ENCODE assay signal across 10 cellular contexts in the genomic region with DNA sequence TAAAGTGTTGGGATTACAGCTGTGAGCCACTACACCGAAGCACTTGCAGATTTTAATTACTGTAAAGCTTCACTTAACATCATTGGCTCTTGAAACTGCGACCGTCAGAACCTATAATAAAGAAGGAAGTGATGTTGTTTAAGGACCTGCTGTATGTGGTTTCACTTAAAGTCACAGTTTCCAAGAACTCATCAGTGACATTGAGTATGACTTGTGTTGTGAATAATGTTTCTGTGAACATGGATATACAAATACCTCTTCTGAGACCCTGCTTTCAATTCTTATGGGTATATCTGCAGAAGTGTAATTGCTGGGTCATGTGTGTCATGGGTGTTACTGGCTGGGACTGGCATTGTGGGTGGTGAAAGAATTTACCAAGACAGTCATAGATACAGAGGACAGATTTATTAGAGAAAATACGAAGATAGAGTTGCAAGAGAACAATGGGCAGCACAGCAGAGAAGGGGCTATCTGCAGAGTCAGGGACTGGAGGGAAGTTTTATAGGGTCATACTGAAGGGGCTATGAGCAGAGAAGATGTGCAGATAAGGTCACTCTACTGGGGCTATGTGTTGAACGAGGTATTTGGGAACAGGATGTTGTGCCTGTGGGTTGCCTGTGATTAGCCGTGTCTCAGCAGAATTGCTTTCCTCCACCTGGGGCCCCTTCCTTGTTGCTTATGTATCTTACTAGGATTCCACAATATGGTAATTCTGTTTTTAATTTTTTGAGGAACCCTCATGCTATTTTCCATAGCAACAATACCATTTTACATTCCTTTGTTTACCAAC. TPM values are rescaled to one million over a fixed set of nuclear protein-coding genes. Genes with fewer than 3 reads are reported as not detected.
A peak's percentile ranks its signal among the peaks of the same experiment; 100 is the strongest.
DNase-seq lines count a peak whose midpoint lies in the region; ATAC-seq and TF ChIP-seq lines count a peak whose summit lies in the region.
"Had no signal": no experiment of that assay in that cellular context is flagged by ENCODE, and none has a peak within 500 bp of the region (broad histone marks: within the 10 kb centered on the region; RNA-seq: fewer than 3 reads in every experiment).

No MANE protein-coding gene starts in this region.

- H3K36me3 Mint-ChIP-seq in naive thymus-derived CD8-positive, alpha-beta T cell = peaks cover 2 to 36% (median 5%) of the 10 kb centered on the region in 3 donors

- H3K27me3 ChIP-seq in right atrium auricular region = no peaks in the 10 kb centered on the region

- ATAC-seq in HG02852 (IDR thresholded peaks at IDR 0.05; ENCODE audit: unreplicated experiment) = peak; percentile 60
- ATAC-seq in naive thymus-derived CD8-positive, alpha-beta T cell = no peak

- in situ Hi-C loops in G401 (cut with HindIII; ENCODE audit: low sequenced_read_pairs) = no loop called here

- no peaks in the 10 kb centered on the region for H3K36me3 ChIP-seq in right atrium auricular region

- POLR2A ChIA-PET in naive thymus-derived CD8-positive, alpha-beta T cell (lab: Charles Lee) = no interaction called here

- H3K4me1 Mint-ChIP-seq in naive thymus-derived CD8-positive, alpha-beta T cell = peaks cover 29 to 51% (median 50%) of the 10 kb centered on the region in 4 donors

- no peak overlapping the region for H3K4me3 ChIP-seq in right atrium auricular region

- DNase-seq in DMS79 treated with DMSO at 0.1 percent for 48 hours (lab: John Stamatoyannopoulos, UW) (peak; percentile 4), DMS79 (lab: John Stamatoyannopoulos, UW) (no peak), NOMO-1 (lab: John Stamatoyannopoulos, UW; ENCODE audit: unreplicated experiment in 2 of 2) (peak; percentile 39 to 89), right atrium auricular region (ENCODE audit: low spot score) (no peak), COR-L47 (lab: John Stamatoyannopoulos, UW) (no peak), G401 (ENCODE audit: low spot score) (no peak)
- no peak for DNase-seq in naive thymus-derived CD8-positive, alpha-beta T cell
- DNase-seq: immature natural killer cell had no signal

- H3K27ac Mint-ChIP-seq in naive thymus-derived CD8-positive, alpha-beta T cell = peak overlapping the region in 9 of 10 donors; percentile 1 to 74 (median 34)

- H3K9me3 Mint-ChIP-seq in naive thymus-derived CD8-positive, alpha-beta T cell = no peaks in the 10 kb centered on the region
- H3K9me3 Mint-ChIP-seq: immature natural killer cell had no signal

- H3K4me3 Mint-ChIP-seq in naive thymus-derived CD8-positive, alpha-beta T cell = peak overlapping the region in 4 of 10 donors; percentile 2 to 45 (median 22)
- H3K4me3 Mint-ChIP-seq: immature natural killer cell had no signal

- no peaks in the 10 kb centered on the region for H3K27me3 Mint-ChIP-seq in naive thymus-derived CD8-positive, alpha-beta T cell

- no peak overlapping the region for H3K27ac ChIP-seq in right atrium auricular region
- H3K27ac ChIP-seq: 22Rv1 had no signal

- H3K9me3 ChIP-seq in right atrium auricular region = no peaks in the 10 kb centered on the region

- H3K4me1 ChIP-seq in right atrium auricular region = peaks cover 0 to 49% of the 10 kb centered on the region in 2 donors

- TF ChIP-seq CTCF in right atrium auricular region (IDR thresholded peaks at IDR 0.05) = no peak

RNA-seq across cellular contexts. Expression of a gene that starts 4.5 kb away (rescaled TPM):
- 10 to 100 TPM; 55.6 to 62.5 TPM for total RNA-seq in naive thymus-derived CD8-positive, alpha-beta T cell
- polyA plus RNA-seq in naive thymus-derived CD8-positive, alpha-beta T cell = 10 to 100 TPM; 63.7 to 94.5 (median 76.3) TPM
- total RNA-seq in right atrium auricular region = 100 to 1,000 TPM; 142 to 304 TPM
- total RNA-seq in G401 (2014; rRNA removed; shearing (Covaris generic)) = 241 and 256 TPM in 2 replicates

RNA-seq across cellular contexts. Expression of a gene that starts 4.7 kb away (rescaled TPM):
- 10 to 100 TPM; 23.6 to 24.1 TPM for total RNA-seq in naive thymus-derived CD8-positive, alpha-beta T cell
- 10 to 100 TPM; 47.1 to 51.4 (median 48.8) TPM for polyA plus RNA-seq in naive thymus-derived CD8-positive, alpha-beta T cell
- 10 to 100 TPM; 30.8 to 40.9 TPM for total RNA-seq in right atrium auricular region
- 70.3 and 115 TPM in 2 replicates for total RNA-seq in G401 (2014; rRNA removed; shearing (Covaris generic))

RNA-seq across cellular contexts. Expression of a gene that starts 43.7 kb away (rescaled TPM):
- total RNA-seq in naive thymus-derived CD8-positive, alpha-beta T cell = 1 to 10 TPM; 6.9 to 10.0 TPM
- 10 to 100 TPM in 1 of 3 donors, 1 to 10 TPM in 2; 3.7 to 12.0 (median 9.1) TPM for polyA plus RNA-seq in naive thymus-derived CD8-positive, alpha-beta T cell
- 10 to 100 TPM; 75.9 to 89.7 TPM for total RNA-seq in right atrium auricular region
- 13.3 and 14.0 TPM in 2 replicates for total RNA-seq in G401 (2014; rRNA removed; shearing (Covaris generic))

RNA-seq across cellular contexts. Expression of a gene that starts 46.4 kb away (rescaled TPM):
- 10 to 100 TPM; 63.2 to 65.0 TPM for total RNA-seq in naive thymus-derived CD8-positive, alpha-beta T cell
- polyA plus RNA-seq in naive thymus-derived CD8-positive, alpha-beta T cell = 10 to 100 TPM; 38.0 to 57.3 (median 40.5) TPM
- 10 to 100 TPM; 15.9 to 32.9 TPM for total RNA-seq in right atrium auricular region
- 84.7 and 120 TPM in 2 replicates for total RNA-seq in G401 (2014; rRNA removed; shearing (Covaris generic))

Comparison
In these comparisons a context has a peak if more than half of its experiments do, and no peak if none do; other contexts are left out.
1. DNase-seq: peak in DMS79 treated with DMSO at 0.1 percent for 48 hours (single experiment) and NOMO-1 (2 of 2); none in DMS79 (single experiment), naive thymus-derived CD8-positive, alpha-beta T cell (0 of 10), right atrium auricular region (single experiment), COR-L47 (single experiment) and G401 (single experiment).